16 cellular contexts compared by ENCODE assay signal in the genomic region with DNA sequence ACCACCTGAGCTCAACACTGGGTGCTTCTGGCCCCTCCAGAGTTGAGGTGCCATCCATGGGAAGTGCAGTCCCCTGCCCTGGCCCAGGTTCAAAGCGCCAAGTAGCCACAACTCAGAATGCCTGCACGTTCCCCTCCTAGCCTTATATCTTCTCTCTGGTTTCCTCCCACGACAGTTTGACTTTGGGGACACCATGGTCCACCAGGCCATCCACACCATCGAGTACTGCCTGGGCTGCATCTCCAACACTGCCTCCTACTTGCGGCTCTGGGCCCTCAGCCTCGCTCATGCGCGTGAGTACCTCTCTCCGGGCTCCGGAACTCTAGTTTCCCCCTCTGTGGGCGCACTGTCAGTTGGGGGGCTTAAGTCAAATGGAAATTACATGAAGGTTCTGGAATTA. TPM values are rescaled to one million over a fixed set of nuclear protein-coding genes. Genes with fewer than 3 reads are reported as not detected.
A peak's percentile ranks its signal among the peaks of the same experiment; 100 is the strongest.
DNase-seq lines count a peak whose midpoint lies in the region; ATAC-seq and TF ChIP-seq lines count a peak whose summit lies in the region.
"Had no signal": no experiment of that assay in that cellular context is flagged by ENCODE, and none has a peak within 500 bp of the region (broad histone marks: within the 10 kb centered on the region; RNA-seq: fewer than 3 reads in every experiment).

No MANE protein-coding gene starts in this region.

- no peak overlapping the region for H2BK5ac ChIP-seq in neuronal stem cell (ENCODE audit: low read length)

- H4K8ac ChIP-seq in neuronal stem cell (ENCODE audit: low read depth, low read length), result no peak overlapping the region

- TF ChIP-seq POLR2A in tibial nerve (IDR thresholded peaks at IDR 0.05), result no peak

- no peak overlapping the region for H3K18ac ChIP-seq in neuronal stem cell (ENCODE audit: low read length)

- no peak overlapping the region for H2BK15ac ChIP-seq in neuronal stem cell (ENCODE audit: low read length)

- CTCF ChIA-PET in RWPE1 (lab: Yijun Ruan, JAX), result no interaction called here

- H3K4me3 ChIP-seq in dorsolateral prefrontal cortex (no peak overlapping the region), neuronal stem cell (ENCODE audit: low read length in 2 of 2) (no peak overlapping the region), tibial nerve (no peak overlapping the region)

- intact Hi-C loops in dorsolateral prefrontal cortex (cut with DNase I), result loop anchor here in 1 of 2 donors (10.0 kb wide), 1 partner anchor 189 kb away; no protein-coding TSS in a partner anchor

- H2BK120ac ChIP-seq in neuronal stem cell (ENCODE audit: low read depth, low read length), result no peak overlapping the region

- H3K23ac ChIP-seq in neuronal stem cell (ENCODE audit: low read depth, low read length, poor library complexity), result no peak overlapping the region

- no peak for ATAC-seq in GM19324 (IDR thresholded peaks at IDR 0.05; ENCODE audit: low FRiP score, unreplicated experiment)
- ATAC-seq: activated CD8-positive, alpha-beta memory T cell treated with anti-CD3 and anti-CD28 coated beads, Interleukin-2, amount 10 ng/mL, durations not matched to agents 7 days and 5 days; CD8-positive, alpha-beta T cell had no signal

- no peak overlapping the region for H4K91ac ChIP-seq in neuronal stem cell (ENCODE audit: low read depth, low read length, poor library complexity)

- no peak overlapping the region for H2BK12ac ChIP-seq in neuronal stem cell (ENCODE audit: low read length)

- POLR2A ChIA-PET in RWPE1 (lab: Yijun Ruan, JAX; ENCODE audit: low non-redundant PET), result no interaction called here

- no peak overlapping the region for H3K4me2 ChIP-seq in neuronal stem cell (ENCODE audit: insufficient read depth, low read length, poor library complexity, severe bottlenecking)

- H3K27me3 ChIP-seq in dorsolateral prefrontal cortex (no peaks in the 10 kb centered on the region), neuronal stem cell (ENCODE audit: control insufficient read depth in 3 of 3, insufficient read depth in 3 of 3, low read depth in 1 of 3, low read length in 3 of 3) (no peaks in the 10 kb centered on the region), tibial nerve (no peaks in the 10 kb centered on the region)
- H3K27me3 ChIP-seq: neutrophil had no signal

- no peaks in the 10 kb centered on the region for H3K79me1 ChIP-seq in neuronal stem cell (ENCODE audit: low read depth, low read length)

- H2AFZ ChIP-seq in neuronal stem cell (ENCODE audit: low read length), result no peak overlapping the region

- H3K9me3 ChIP-seq in neuronal stem cell (replicated peaks in 1 of 2; ENCODE audit: control insufficient read depth in 2 of 2, insufficient read depth in 1 of 2, low read depth in 1 of 2, low read length in 2 of 2), result no peaks in the 10 kb centered on the region
- H3K9me3 ChIP-seq in tibial nerve, result no peaks in the 10 kb centered on the region
- H3K9me3 ChIP-seq: neutrophil had no signal

- no peak overlapping the region for H3K9ac ChIP-seq in neuronal stem cell (ENCODE audit: low read depth, low read length, poor library complexity)

- no CpG with 5 or more reads among the region's 11 CpGs for WGBS in neuronal stem cell (ENCODE audit: extremely low coverage in 2 of 2, insufficient read length in 2 of 2, insufficient replicate concordance in 1 of 2), 2 donors
- WGBS in tibial nerve, 2 donors, result 94 to 96% methylated on average over 11 of the region's 11 CpGs

- H3K27ac ChIP-seq in RWPE1 (peak overlapping the region; percentile 32), dorsolateral prefrontal cortex (peak overlapping the region in 50 of 59 donors; percentile 22 to 93 (median 69)), neuronal stem cell (replicated peaks; ENCODE audit: low read length) (no peak overlapping the region), tibial nerve (peak overlapping the region; percentile 65 to 91 (median 75))
- H3K27ac ChIP-seq: neutrophil had no signal

- H3K14ac ChIP-seq in neuronal stem cell (ENCODE audit: low read length), result no peak overlapping the region

- H3K4me1 ChIP-seq in neuronal stem cell (ENCODE audit: control insufficient read depth in 2 of 2, insufficient read depth in 1 of 2, low read depth in 1 of 2, low read length in 2 of 2), result peaks cover 9 to 24% of the 10 kb centered on the region in 2 donors
- peaks cover 0 to 68% (median 42%) of the 10 kb centered on the region in 4 donors for H3K4me1 ChIP-seq in tibial nerve

- DNase-seq in RWPE1 (ENCODE audit: low spot score) (no peak), dorsolateral prefrontal cortex (peak in 2 of 10 donors; percentile 12 to 19), neuronal stem cell (ENCODE audit: low spot score) (no peak), tibial nerve (ENCODE audit: low spot score in 2 of 2) (no peak), T-helper 1 cell (no peak)
- DNase-seq in stimulated activated naive CD4-positive, alpha-beta T cell treated with Interleukin-2 at 50 U/mL for 16 hours (lab: John Stamatoyannopoulos, UW), result no peak
- DNase-seq: activated CD8-positive, alpha-beta memory T cell treated with anti-CD3 and anti-CD28 coated beads, Interleukin-2, amount 10 ng/mL, durations not matched to agents 7 days and 5 days; CD8-positive, alpha-beta T cell; DND-41; GOT3; islet precursor cell; midbrain; NCI-H187; RPMI8226 had no signal

- TF ChIP-seq CTCF in RWPE1 (conservative IDR thresholded peaks at IDR 0.05; ENCODE audit: low read depth) (no peak), dorsolateral prefrontal cortex (IDR thresholded peaks at IDR 0.05 in 54 of 56, conservative IDR thresholded peaks at IDR 0.05 in 2 of 56; ENCODE audit: low read depth in 1 of 56, partially characterized antibody in 56 of 56) (no peak), tibial nerve (IDR thresholded peaks at IDR 0.05) (no peak)

- TF ChIP-seq EP300 in tibial nerve (IDR thresholded peaks at IDR 0.05), result no peak

- peaks cover 16 to 68% of the 10 kb centered on the region in 2 donors for H3K36me3 ChIP-seq in neuronal stem cell (replicated peaks in 1 of 2; ENCODE audit: control insufficient read depth in 2 of 2, insufficient read depth in 2 of 2, low read length in 2 of 2)
- peaks cover 0 to 49% (median 0%) of the 10 kb centered on the region in 3 donors for H3K36me3 ChIP-seq in tibial nerve

- peak overlapping the region; percentile 39 for H2AK5ac ChIP-seq in neuronal stem cell (ENCODE audit: low read depth, low read length)

- H3K4ac ChIP-seq in neuronal stem cell (ENCODE audit: low read length), result no peak overlapping the region

RNA-seq across cellular contexts. Expression of a gene that starts 22.4 kb away (rescaled TPM):
- total RNA-seq in dorsolateral prefrontal cortex (10 to 100 TPM in 115 of 120 experiments, 1 to 10 TPM in 5; 7.5 to 45.5 (median 18.3) TPM), tibial nerve (100 to 1,000 TPM in 1 of 4 donors, 10 to 100 TPM in 3; 52.3 to 115 (median 67.3) TPM)
- polyA plus RNA-seq in neuronal stem cell (2013, experiment 1 of 2), result 6.6 TPM
- 6.4 TPM for polyA plus RNA-seq in neuronal stem cell (2013, experiment 2 of 2)

RNA-seq across cellular contexts. Expression of a gene that starts 39.0 kb away (rescaled TPM):
- total RNA-seq in dorsolateral prefrontal cortex (10 to 100 TPM in 14 of 120 experiments, 1 to 10 TPM in 106; 1.3 to 16.2 (median 4.5) TPM), tibial nerve (1 to 10 TPM in 3 of 4 donors, under 1 TPM in 1; 0.78 to 4.4 (median 3.7) TPM)
- 1.6 TPM for polyA plus RNA-seq in neuronal stem cell (2013, experiment 1 of 2)
- polyA plus RNA-seq in neuronal stem cell (2013, experiment 2 of 2), result 1.8 TPM

RNA-seq across cellular contexts. Expression of a gene that starts 48.3 kb away (rescaled TPM):
- total RNA-seq in dorsolateral prefrontal cortex (10 to 100 TPM; 39.4 to 77.1 (median 59.2) TPM), tibial nerve (10 to 100 TPM; 22.9 to 33.9 (median 25.5) TPM)
- polyA plus RNA-seq in neuronal stem cell (2013, experiment 1 of 2), result 74.9 TPM
- polyA plus RNA-seq in neuronal stem cell (2013, experiment 2 of 2), result 76.5 TPM

RNA-seq across cellular contexts. Expression of a gene that starts 53.2 kb away (rescaled TPM):
- 10 to 100 TPM; 16.9 to 36.3 (median 26.3) TPM for total RNA-seq in dorsolateral prefrontal cortex
- 25.1 TPM for polyA plus RNA-seq in neuronal stem cell (2013, experiment 1 of 2)
- polyA plus RNA-seq in neuronal stem cell (2013, experiment 2 of 2), result 25.5 TPM
- total RNA-seq in tibial nerve, result 10 to 100 TPM; 31.8 to 44.4 (median 39.1) TPM

RNA-seq across cellular contexts. Expression of a gene that starts 55.0 kb away (rescaled TPM):
- total RNA-seq in dorsolateral prefrontal cortex (100 to 1,000 TPM; 253 to 459 (median 379) TPM), tibial nerve (100 to 1,000 TPM in 1 of 4 donors, 10 to 100 TPM in 3; 81.6 to 126 (median 96.6) TPM)
- polyA plus RNA-seq in neuronal stem cell (2013, experiment 1 of 2), result 25.0 TPM
- 27.7 TPM for polyA plus RNA-seq in neuronal stem cell (2013, experiment 2 of 2)
